In genomic region chr11:74453373-74453975, GRCh38 we compare ENCODE assay signal across 9 cellular contexts. TPM values are rescaled to one million over a fixed set of nuclear protein-coding genes. Genes with fewer than 3 reads are reported as not detected.
DNase-seq lines count a peak whose midpoint lies in the region; ATAC-seq, FAIRE-seq and TF ChIP-seq lines count a peak whose summit lies in the region.
"Had no signal": no experiment of that assay in that cellular context is flagged by ENCODE, and none has a peak within 500 bp of the region (broad histone marks: within the 10 kb centered on the region; RNA-seq: fewer than 3 reads in every experiment).

No MANE protein-coding gene starts in this region.

- no peak for TF ChIP-seq EP300 in upper lobe of left lung (IDR thresholded peaks at IDR 0.05)

- H3K9me3 ChIP-seq in pancreas (no peaks in the 10 kb centered on the region), upper lobe of left lung (no peaks in the 10 kb centered on the region)

- H3K79me2 ChIP-seq in KMS-11 (ENCODE audit: insufficient read depth, low read depth), result no peaks in the 10 kb centered on the region

- 31 to 37% methylated on average over 10 of the region's 10 CpGs for WGBS in pancreas, 2 donors
- 36 to 41% methylated on average over 10 of the region's 10 CpGs for WGBS in upper lobe of left lung, 2 donors

- H3K4me1 ChIP-seq in KMS-11 (ENCODE audit: low read depth, poor library complexity, severe bottlenecking) (no peaks in the 10 kb centered on the region), pancreas (no peaks in the 10 kb centered on the region), upper lobe of left lung (peaks cover 0 to 9% (median 5%) of the 10 kb centered on the region in 4 donors)

- H3K9ac ChIP-seq in KMS-11, result no peak overlapping the region

- intact Hi-C loops in pancreas (cut with DNase I), result loop anchor here in 2 of 3 donors (2.0 to 5.0 kb wide), 2 partner anchors 117 to 119 kb away; no protein-coding TSS in a partner anchor

- H3K4me3 ChIP-seq in KMS-11 (IDR thresholded peaks at IDR 0.05; ENCODE audit: insufficient read depth, low read depth, low read length) (no peak overlapping the region), pancreas (no peak overlapping the region), upper lobe of left lung (no peak overlapping the region)

- H3K27ac ChIP-seq in KMS-11 (no peak overlapping the region), pancreas (no peak overlapping the region), upper lobe of left lung (no peak overlapping the region)

- H3K4me2 ChIP-seq in KMS-11, result no peak overlapping the region

- ATAC-seq in pancreas (peak; percentile 76 to 87 (median 84)), upper lobe of left lung (ENCODE audit: low FRiP score in 2 of 2) (peak; percentile 77 to 80), HG03432 (IDR thresholded peaks at IDR 0.05; ENCODE audit: unreplicated experiment) (no peak)

- no peak overlapping the region for H2AFZ ChIP-seq in KMS-11 (ENCODE audit: low read depth)

- H3K27me3 ChIP-seq in KMS-11 (ENCODE audit: insufficient read depth, low read depth), result no peaks in the 10 kb centered on the region
- H3K27me3 ChIP-seq in pancreas, result no peaks in the 10 kb centered on the region
- no peaks in the 10 kb centered on the region for H3K27me3 ChIP-seq in upper lobe of left lung

- TF ChIP-seq POLR2A in upper lobe of left lung (IDR thresholded peaks at IDR 0.05), result no peak

- no peaks in the 10 kb centered on the region for H4K20me1 ChIP-seq in KMS-11 (ENCODE audit: insufficient read depth)

- DNase-seq in DMS114 treated with DMSO at 0.1 percent for 48 hours (lab: John Stamatoyannopoulos, UW; ENCODE audit: unreplicated experiment), result peak; percentile 24
- peak; percentile 54 for DNase-seq in RPMI7951 (ENCODE audit: low read depth)
- peak; percentile 76 to 79 for DNase-seq in activated T-cell treated with anti-CD3 and anti-CD28 coated beads, Interleukin-2, amount 50 U/mL, for 48 hours
- peak; percentile 43 for DNase-seq in fibroblast of the conjunctiva (ENCODE audit: low read depth)
- DNase-seq in pancreas, result peak; percentile 52 to 81 (median 67)
- peak in 1 of 2 donors; percentile 76 for DNase-seq in upper lobe of left lung

- no peak for FAIRE-seq in pancreas (lab: Jason Lieb, UNC)

- TF ChIP-seq CTCF in KMS-11 (conservative IDR thresholded peaks at IDR 0.05; ENCODE audit: low read depth, low read length) (peak; percentile 79), pancreas (IDR thresholded peaks at IDR 0.05) (peak; percentile 40 to 73 (median 69)), upper lobe of left lung (IDR thresholded peaks at IDR 0.05) (peak; percentile 59 to 84 (median 76))

- H3K36me3 ChIP-seq in KMS-11 (ENCODE audit: insufficient read depth) (no peaks in the 10 kb centered on the region), pancreas (no peaks in the 10 kb centered on the region), upper lobe of left lung (peaks cover 0 to 9% (median 0%) of the 10 kb centered on the region in 4 donors)

RNA-seq across cellular contexts. Expression of gene KCNE3, which starts 13.9 kb away (rescaled TPM):
- 1.3 and 1.9 TPM in 2 replicates for total RNA-seq in RPMI7951 (2014; rRNA removed; shearing (Covaris generic))
- total RNA-seq in pancreas (10 to 100 TPM in 1 of 6 donors, 1 to 10 TPM in 5; 4.2 to 10.9 (median 6.1) TPM), upper lobe of left lung (10 to 100 TPM; 14.3 to 33.3 (median 20.0) TPM)
- polyA plus RNA-seq in pancreas, result 1 to 10 TPM; 4.1 to 4.4 TPM
- total RNA-seq: T-helper 1 cell treated with Interleukin-12 subunit alpha and Interleukin-12 subunit beta and Interleukin-4 antibody, amounts not matched to agents 30 ng/mL and 1 ng/mL, for 36 hours had no signal

RNA-seq across cellular contexts. Expression of gene LIPT2, which starts 40.0 kb away (rescaled TPM):
- 5.0 and 5.4 TPM in 2 replicates for total RNA-seq in RPMI7951 (2014; rRNA removed; shearing (Covaris generic))
- total RNA-seq in pancreas, result 1 to 10 TPM in 5 of 6 donors, under 1 TPM in 1; 0.71 to 4.1 (median 2.2) TPM
- 1 to 10 TPM; 1.3 to 1.6 TPM for polyA plus RNA-seq in pancreas
- total RNA-seq in upper lobe of left lung, result 1 to 10 TPM; 3.3 to 8.5 (median 6.3) TPM

RNA-seq across cellular contexts. Expression of gene PGM2L1, which starts 55.2 kb away (rescaled TPM):
- 5.8 and 5.9 TPM in 2 replicates for total RNA-seq in RPMI7951 (2014; rRNA removed; shearing (Covaris generic))
- 1 to 10 TPM; 2.2 to 9.5 (median 4.2) TPM for total RNA-seq in pancreas
- polyA plus RNA-seq in pancreas, result 1 to 10 TPM in 1 of 2 donors, under 1 TPM in 1; 0.96 to 1.9 TPM
- total RNA-seq in upper lobe of left lung, result 1 to 10 TPM; 1.0 to 8.8 (median 5.8) TPM
